ENCODE assay signal across 1 cellular context in the genomic region with DNA sequence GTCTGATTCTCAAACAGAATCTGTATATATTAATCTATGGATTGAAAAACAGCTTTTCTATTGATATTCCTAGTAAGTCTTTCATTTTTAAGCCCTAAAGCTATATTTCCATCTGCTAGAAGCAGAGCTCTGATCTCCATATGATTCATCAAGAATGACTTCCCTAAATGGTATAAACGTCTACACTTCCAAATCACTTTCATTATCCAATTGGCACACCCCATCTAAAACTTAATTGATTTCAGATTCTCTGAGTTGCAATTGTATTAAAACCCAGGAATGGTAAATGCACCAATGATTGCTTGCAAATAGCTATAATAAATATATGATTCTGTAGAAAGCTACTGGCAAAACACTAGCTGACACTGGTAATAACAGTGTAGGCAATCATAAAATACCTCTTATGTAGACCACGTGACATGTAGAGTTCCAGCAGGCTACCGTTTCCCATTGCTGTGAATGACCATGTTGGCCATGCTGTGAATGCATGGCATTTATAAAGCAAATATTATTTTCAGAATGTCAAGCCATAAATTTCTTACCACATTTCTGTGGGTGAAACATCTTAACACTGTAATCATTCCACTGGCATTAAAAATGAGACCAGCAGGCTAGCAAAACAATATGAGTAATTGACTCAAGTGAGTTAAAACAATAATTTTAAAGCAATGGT.
A peak's percentile ranks its signal among the peaks of the same experiment; 100 is the strongest.
TF ChIP-seq lines count a peak whose summit lies in the region.

No MANE protein-coding gene starts in this region.

TF ChIP-seq in HepG2, 621 proteins besides CTCF, POLR2A, EP300 and RAD21:
- TF ChIP-seq, protein P1, sequence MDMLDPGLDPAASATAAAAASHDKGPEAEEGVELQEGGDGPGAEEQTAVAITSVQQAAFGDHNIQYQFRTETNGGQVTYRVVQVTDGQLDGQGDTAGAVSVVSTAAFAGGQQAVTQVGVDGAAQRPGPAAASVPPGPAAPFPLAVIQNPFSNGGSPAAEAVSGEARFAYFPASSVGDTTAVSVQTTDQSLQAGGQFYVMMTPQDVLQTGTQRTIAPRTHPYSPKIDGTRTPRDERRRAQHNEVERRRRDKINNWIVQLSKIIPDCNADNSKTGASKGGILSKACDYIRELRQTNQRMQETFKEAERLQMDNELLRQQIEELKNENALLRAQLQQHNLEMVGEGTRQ (IDR thresholded peaks at IDR 0.05; ENCODE audit: low read depth, low read length) = 0 out of 2 replicates have a peak, but pooled peaks have one; percentile 15
- TF ChIP-seq, protein P1 (CRISPR knock-in tag; IDR thresholded peaks at IDR 0.05; ENCODE audit: borderline replicate concordance) = no peak
- TF ChIP-seq DNMT1 (CRISPR knock-in tag; IDR thresholded peaks at IDR 0.05) = no peak
